10 cellular contexts compared by ENCODE assay signal in the genomic region with DNA sequence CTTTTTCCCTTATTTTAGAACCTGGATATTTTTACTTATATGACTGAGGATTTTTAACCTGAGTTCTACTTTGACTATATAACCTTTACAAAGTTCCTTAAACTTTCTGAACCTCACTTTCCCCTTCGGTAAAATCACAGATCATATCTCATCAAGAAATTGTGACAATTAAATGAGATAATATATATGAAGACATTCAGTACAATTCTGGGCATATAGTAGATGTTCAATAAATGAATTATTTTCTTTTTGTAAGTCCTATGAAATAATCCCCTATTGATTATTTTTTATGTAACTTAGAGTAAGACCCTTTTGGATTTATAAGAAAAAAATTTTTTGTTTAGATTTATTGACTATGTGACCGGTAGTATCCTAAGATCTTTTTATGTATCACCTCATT.
"Had no signal": no experiment of that assay in that cellular context is flagged by ENCODE, and none has a peak within 500 bp of the region (broad histone marks: within the 10 kb centered on the region; RNA-seq: fewer than 3 reads in every experiment).

No MANE protein-coding gene starts in this region.

- FAIRE-seq: H1, H54, HepG2 had no signal

- H3K27ac Mint-ChIP-seq: GM23338, H9, HFFc6, IgD-negative memory B cell had no signal

- H3K4me1 Mint-ChIP-seq: GM23338, H9, IgD-negative memory B cell had no signal

- ATAC-seq: GM23338, HepG2 had no signal

- H3K4me3 Mint-ChIP-seq: GM23338, H9, HFFc6, IgD-negative memory B cell had no signal

- H3K27me3 Mint-ChIP-seq: IgD-negative memory B cell had no signal

- H3K27ac ChIP-seq: KMS-11 had no signal

- DNase-seq: H9, HCEC 1CT, HFFc6, KBM-7 had no signal

- H3K4me3 ChIP-seq: GM23338 had no signal

- H3K9ac ChIP-seq: KMS-11 had no signal
